10 cellular contexts compared by ENCODE assay signal in genomic region chr9:32426278-32426939, GRCh38. TPM values are rescaled to one million over a fixed set of nuclear protein-coding genes. Genes with fewer than 3 reads are reported as not detected.
DNase-seq lines count a peak whose midpoint lies in the region; ATAC-seq and TF ChIP-seq lines count a peak whose summit lies in the region.
"Had no signal": no experiment of that assay in that cellular context is flagged by ENCODE, and none has a peak within 500 bp of the region (broad histone marks: within the 10 kb centered on the region; RNA-seq: fewer than 3 reads in every experiment).

No MANE protein-coding gene starts in this region.

- H3K36me3 Mint-ChIP-seq in effector memory CD8-positive, alpha-beta T cell (ENCODE audit: insufficient read depth), result peaks cover 11% of the 10 kb centered on the region
- H3K36me3 Mint-ChIP-seq in stimulated activated effector memory CD8-positive, alpha-beta T cell treated with anti-CD3 and anti-CD28 coated beads, Interleukin-12 subunit alpha, Interleukin-12 subunit beta, amount 100 ng/mL, for 72 hours, result peaks cover 23% of the 10 kb centered on the region
- no peaks in the 10 kb centered on the region for H3K36me3 Mint-ChIP-seq in natural killer cell treated with Interleukin-12 subunit alpha and Interleukin-12 subunit beta and Interleukin-15 and Interleukin-18, amount 100 ng/mL, for 72 hours

- TF ChIP-seq POLR2A in erythroblast (IDR thresholded peaks at IDR 0.05; ENCODE audit: low read length), result no peak

- H3K27ac Mint-ChIP-seq in effector memory CD8-positive, alpha-beta T cell, result peak overlapping the region in 1 of 2 donors; percentile 22
- H3K27ac Mint-ChIP-seq in stimulated activated effector memory CD8-positive, alpha-beta T cell treated with anti-CD3 and anti-CD28 coated beads, Interleukin-12 subunit alpha, Interleukin-12 subunit beta, amount 100 ng/mL, for 72 hours, result no peak overlapping the region
- no peak overlapping the region for H3K27ac Mint-ChIP-seq in natural killer cell treated with Interleukin-12 subunit alpha and Interleukin-12 subunit beta and Interleukin-15 and Interleukin-18, amount 100 ng/mL, for 72 hours

- H3K9me3 Mint-ChIP-seq in effector memory CD8-positive, alpha-beta T cell, result no peaks in the 10 kb centered on the region
- H3K9me3 Mint-ChIP-seq in stimulated activated effector memory CD8-positive, alpha-beta T cell treated with anti-CD3 and anti-CD28 coated beads, Interleukin-12 subunit alpha, Interleukin-12 subunit beta, amount 100 ng/mL, for 72 hours, result no peaks in the 10 kb centered on the region
- H3K9me3 Mint-ChIP-seq in natural killer cell treated with Interleukin-12 subunit alpha and Interleukin-12 subunit beta and Interleukin-15 and Interleukin-18, amount 100 ng/mL, for 72 hours, result no peaks in the 10 kb centered on the region
- H3K9me3 Mint-ChIP-seq: natural killer cell had no signal

- no peaks in the 10 kb centered on the region for H3K4me1 Mint-ChIP-seq in effector memory CD8-positive, alpha-beta T cell (ENCODE audit: low read depth in 2 of 2)
- no peaks in the 10 kb centered on the region for H3K4me1 Mint-ChIP-seq in stimulated activated effector memory CD8-positive, alpha-beta T cell treated with anti-CD3 and anti-CD28 coated beads, Interleukin-12 subunit alpha, Interleukin-12 subunit beta, amount 100 ng/mL, for 72 hours
- peaks cover 0 to 3% of the 10 kb centered on the region in 2 donors for H3K4me1 Mint-ChIP-seq in natural killer cell treated with Interleukin-12 subunit alpha and Interleukin-12 subunit beta and Interleukin-15 and Interleukin-18, amount 100 ng/mL, for 72 hours (ENCODE audit: low read depth in 2 of 2)
- H3K4me1 Mint-ChIP-seq: natural killer cell had no signal

- DNase-seq in M059J (ENCODE audit: low read depth) (peak; percentile 91), erythroblast (lab: John Stamatoyannopoulos, UW) (peak; percentile 22 to 45), sciatic nerve (ENCODE audit: low spot score) (no peak), NCI-H446 treated with DMSO at 0.1 percent for 48 hours (lab: John Stamatoyannopoulos, UW) (no peak)
- no peak for DNase-seq in effector memory CD8-positive, alpha-beta T cell
- no peak for DNase-seq in stimulated activated effector memory CD8-positive, alpha-beta T cell treated with anti-CD3 and anti-CD28 coated beads, Interleukin-12 subunit alpha, Interleukin-12 subunit beta, amount 100 ng/mL, for 72 hours (ENCODE audit: low spot score in 2 of 2)
- no peak for DNase-seq in natural killer cell treated with Interleukin-12 subunit alpha and Interleukin-12 subunit beta and Interleukin-15 and Interleukin-18, amount 100 ng/mL, for 72 hours (ENCODE audit: low spot score)
- DNase-seq: cortex of kidney, natural killer cell had no signal

- intact Hi-C loops in sciatic nerve (cut with DNase I), result no loop called here

- H3K27me3 Mint-ChIP-seq in effector memory CD8-positive, alpha-beta T cell, result no peaks in the 10 kb centered on the region
- H3K27me3 Mint-ChIP-seq in natural killer cell treated with Interleukin-12 subunit alpha and Interleukin-12 subunit beta and Interleukin-15 and Interleukin-18, amount 100 ng/mL, for 72 hours, result no peaks in the 10 kb centered on the region

- H3K4me3 Mint-ChIP-seq in effector memory CD8-positive, alpha-beta T cell, result no peak overlapping the region
- H3K4me3 Mint-ChIP-seq in stimulated activated effector memory CD8-positive, alpha-beta T cell treated with anti-CD3 and anti-CD28 coated beads, Interleukin-12 subunit alpha, Interleukin-12 subunit beta, amount 100 ng/mL, for 72 hours, result no peak overlapping the region
- H3K4me3 Mint-ChIP-seq in natural killer cell treated with Interleukin-12 subunit alpha and Interleukin-12 subunit beta and Interleukin-15 and Interleukin-18, amount 100 ng/mL, for 72 hours, result no peak overlapping the region
- H3K4me3 Mint-ChIP-seq: natural killer cell had no signal

- ATAC-seq in GM19438 (IDR thresholded peaks at IDR 0.05; ENCODE audit: low read depth, unreplicated experiment), result peak; percentile 59
- peak; percentile 78 for ATAC-seq in sciatic nerve
- ATAC-seq in effector memory CD8-positive, alpha-beta T cell (replicated peaks), result no peak
- no peak for ATAC-seq in stimulated activated effector memory CD8-positive, alpha-beta T cell treated with anti-CD3 and anti-CD28 coated beads, Interleukin-12 subunit alpha, Interleukin-12 subunit beta, amount 100 ng/mL, for 72 hours
- no peak for ATAC-seq in natural killer cell treated with Interleukin-12 subunit alpha and Interleukin-12 subunit beta and Interleukin-15 and Interleukin-18, amount 100 ng/mL, for 72 hours

RNA-seq across cellular contexts. Expression of gene ACO1, which starts 42.0 kb away (rescaled TPM):
- 22.1 and 40.5 TPM in 2 replicates for total RNA-seq in M059J (2014; rRNA removed; shearing (Covaris generic))
- total RNA-seq in sciatic nerve, result 26.3 TPM
- 10 to 100 TPM; 10.9 to 12.1 TPM for total RNA-seq in natural killer cell treated with Interleukin-12 subunit alpha and Interleukin-12 subunit beta and Interleukin-15 and Interleukin-18, amount 100 ng/mL, for 72 hours

Comparison
In these comparisons a context has a peak if more than half of its experiments do, and no peak if none do; other contexts are left out.
1. ATAC-seq: peak in GM19438 (single experiment) and sciatic nerve (single experiment); none in effector memory CD8-positive, alpha-beta T cell (single experiment), stimulated activated effector memory CD8-positive, alpha-beta T cell treated with anti-CD3 and anti-CD28 coated beads, Interleukin-12 subunit alpha, Interleukin-12 subunit beta, amount 100 ng/mL, for 72 hours (single experiment) and natural killer cell treated with Interleukin-12 subunit alpha and Interleukin-12 subunit beta and Interleukin-15 and Interleukin-18, amount 100 ng/mL, for 72 hours (0 of 2).
2. DNase-seq: peak in M059J (single experiment) and erythroblast (2 of 2); none in sciatic nerve (single experiment), effector memory CD8-positive, alpha-beta T cell (0 of 3), stimulated activated effector memory CD8-positive, alpha-beta T cell treated with anti-CD3 and anti-CD28 coated beads, Interleukin-12 subunit alpha, Interleukin-12 subunit beta, amount 100 ng/mL, for 72 hours (0 of 2), NCI-H446 treated with DMSO at 0.1 percent for 48 hours (single experiment) and natural killer cell treated with Interleukin-12 subunit alpha and Interleukin-12 subunit beta and Interleukin-15 and Interleukin-18, amount 100 ng/mL, for 72 hours (single experiment).